Comparison of ENCODE assay signal across 24 cellular contexts in genomic region chr2:193841389-193842150, GRCh38.
DNase-seq lines count a peak whose midpoint lies in the region; ATAC-seq, FAIRE-seq and TF ChIP-seq lines count a peak whose summit lies in the region.
"Had no signal": no experiment of that assay in that cellular context is flagged by ENCODE, and none has a peak within 500 bp of the region (broad histone marks: within the 10 kb centered on the region; RNA-seq: fewer than 3 reads in every experiment).

No MANE protein-coding gene starts in this region.

- H3K27me3 Mint-ChIP-seq in chondrocyte (ENCODE audit: low read depth), result no peaks in the 10 kb centered on the region
- H3K27me3 Mint-ChIP-seq: activated CD4-positive, alpha-beta T cell treated with anti-CD3 and anti-CD28 coated beads, Interleukin-2, amount 10 ng/mL, durations not matched to agents 24 days and 14 days; activated naive CD8-positive, alpha-beta T cell; naive B cell had no signal

- no peaks in the 10 kb centered on the region for H3K36me3 Mint-ChIP-seq in chondrocyte (ENCODE audit: low read depth)
- H3K36me3 Mint-ChIP-seq: activated naive CD8-positive, alpha-beta T cell; naive B cell had no signal

- no peak for FAIRE-seq in RCC 7860 (lab: Jason Lieb, UNC)
- FAIRE-seq: bronchial epithelial cell, G401.6, GM19239, H1 had no signal

- DNase-seq in AG10803 (ENCODE audit: low read depth), result peak; percentile 48
- peak; percentile 3 for DNase-seq in RCC 7860 (ENCODE audit: low spot score)
- DNase-seq in chondrocyte (ENCODE audit: low spot score), result no peak
- DNase-seq in kidney tubule cell (ENCODE audit: low spot score), result no peak
- no peak for DNase-seq in NOMO-1 treated with dmso at 0.1 percent for 144 hours (lab: John Stamatoyannopoulos, UW; ENCODE audit: unreplicated experiment)
- DNase-seq in putamen (ENCODE audit: low spot score), result no peak
- DNase-seq: ACHN; activated CD4-positive, alpha-beta T cell treated with anti-CD3 and anti-CD28 coated beads, Interleukin-2, amount 10 ng/mL, durations not matched to agents 24 days and 14 days; kidney; naive B cell; NCI-H1417 treated with DMSO at 0.1 percent for 48 hours; right cardiac atrium had no signal

- H3K4me1 Mint-ChIP-seq in chondrocyte (ENCODE audit: low read depth), result peaks cover 59% of the 10 kb centered on the region
- H3K4me1 Mint-ChIP-seq: activated CD4-positive, alpha-beta T cell treated with anti-CD3 and anti-CD28 coated beads, Interleukin-2, amount 10 ng/mL, durations not matched to agents 24 days and 14 days; naive B cell had no signal

- no peak for ATAC-seq in GM19324 (IDR thresholded peaks at IDR 0.05; ENCODE audit: low FRiP score, unreplicated experiment)
- ATAC-seq: gastroesophageal sphincter, right cardiac atrium, Right ventricle myocardium inferior had no signal

- no peak overlapping the region for H3K4me3 ChIP-seq in AG10803 (ENCODE audit: low read length)
- no peak overlapping the region for H3K4me3 ChIP-seq in mesodermal cell (ENCODE audit: extremely low read depth, insufficient read depth, low read length, poor library complexity, severe bottlenecking)
- H3K4me3 ChIP-seq: gastroesophageal sphincter, lung, suprapubic skin had no signal

- peaks cover 5% of the 10 kb centered on the region for H3K9me3 Mint-ChIP-seq in chondrocyte (ENCODE audit: low read depth)
- H3K9me3 Mint-ChIP-seq: activated CD4-positive, alpha-beta T cell treated with anti-CD3 and anti-CD28 coated beads, Interleukin-2, amount 10 ng/mL, durations not matched to agents 24 days and 14 days; naive B cell; T-helper 1 cell treated with Interleukin-12 subunit alpha and Interleukin-12 subunit beta and Interleukin-4 antibody, amounts not matched to agents 30 μg/mL and 1 μg/mL, for 36 hours had no signal

- TF ChIP-seq CTCF in AG10803 (conservative IDR thresholded peaks at IDR 0.05; ENCODE audit: low read length) (no peak), chondrocyte (IDR thresholded peaks at IDR 0.05) (no peak)

- H3K4me3 Mint-ChIP-seq in chondrocyte (ENCODE audit: unreplicated experiment), result no peak overlapping the region
- H3K4me3 Mint-ChIP-seq: activated CD4-positive, alpha-beta T cell treated with anti-CD3 and anti-CD28 coated beads, Interleukin-2, amount 10 ng/mL, durations not matched to agents 24 days and 14 days; activated naive CD8-positive, alpha-beta T cell; naive B cell; T-helper 1 cell treated with Interleukin-12 subunit alpha and Interleukin-12 subunit beta and Interleukin-4 antibody, amounts not matched to agents 30 μg/mL and 1 μg/mL, for 36 hours had no signal

- WGBS in mesodermal cell (ENCODE audit: insufficient coverage in 2 of 2), 2 experiments, result 80 to 100% methylated on average over 2 of the region's 3 CpGs

- peak overlapping the region; percentile 84 for H3K27ac Mint-ChIP-seq in chondrocyte (ENCODE audit: unreplicated experiment)
- H3K27ac Mint-ChIP-seq: activated CD4-positive, alpha-beta T cell treated with anti-CD3 and anti-CD28 coated beads, Interleukin-2, amount 10 ng/mL, durations not matched to agents 24 days and 14 days; activated naive CD8-positive, alpha-beta T cell; naive B cell; T-helper 1 cell treated with Interleukin-12 subunit alpha and Interleukin-12 subunit beta and Interleukin-4 antibody, amounts not matched to agents 30 μg/mL and 1 μg/mL, for 36 hours had no signal

- H3K4me1 ChIP-seq in mesodermal cell (ENCODE audit: control insufficient read depth, insufficient read depth, low read length, poor library complexity, severe bottlenecking), result no peaks in the 10 kb centered on the region
- H3K4me1 ChIP-seq: gastroesophageal sphincter, suprapubic skin had no signal

- no peaks in the 10 kb centered on the region for H3K36me3 ChIP-seq in mesodermal cell (ENCODE audit: control insufficient read depth, insufficient read depth, low read length)
- H3K36me3 ChIP-seq: gastroesophageal sphincter, suprapubic skin had no signal

- H3K27ac ChIP-seq in mesodermal cell (ENCODE audit: low read depth, low read length, severe bottlenecking), result peak overlapping the region; percentile 66
- H3K27ac ChIP-seq: gastroesophageal sphincter, suprapubic skin had no signal

- H3K9me3 ChIP-seq in mesodermal cell (ENCODE audit: control insufficient read depth, low read length), result peaks cover 1% of the 10 kb centered on the region
- H3K9me3 ChIP-seq: gastroesophageal sphincter, suprapubic skin had no signal

Comparison
In these comparisons a context has a peak if more than half of its experiments do, and no peak if none do; other contexts are left out.
1. DNase-seq: peak in AG10803 (single experiment) and RCC 7860 (single experiment); none in chondrocyte (single experiment), kidney tubule cell (single experiment), NOMO-1 treated with dmso at 0.1 percent for 144 hours (single experiment) and putamen (single experiment).